8 cellular contexts compared by ENCODE assay signal in genomic region chr11:65135633-65136145, GRCh38. TPM values are rescaled to one million over a fixed set of nuclear protein-coding genes. Genes with fewer than 3 reads are reported as not detected.
DNase-seq lines count a peak whose midpoint lies in the region; ATAC-seq and TF ChIP-seq lines count a peak whose summit lies in the region.

No MANE protein-coding gene starts in this region.

- TF ChIP-seq CTCF in GM20000 (IDR thresholded peaks at IDR 0.05; ENCODE audit: extremely low read depth, missing control alignments): no peak

- H3K36me3 Mint-ChIP-seq in IgD-negative memory B cell: peaks cover 14% of the 10 kb centered on the region
- peaks cover 22% of the 10 kb centered on the region for H3K36me3 Mint-ChIP-seq in central memory CD8-positive, alpha-beta T cell (ENCODE audit: insufficient read depth)

- peak overlapping the region; percentile 97 to 99 (median 98) for H3K4me3 Mint-ChIP-seq in IgD-negative memory B cell
- H3K4me3 Mint-ChIP-seq in central memory CD8-positive, alpha-beta T cell: peak overlapping the region; percentile 96

- H3K27me3 ChIP-seq in ACC112 (ENCODE audit: insufficient read depth, low read length) (0 out of 2 replicates have a peak, but pooled peaks cover 1% of the 10 kb centered on the region), mucosa of stomach (ENCODE audit: control insufficient read depth, insufficient read depth, low read length) (no peaks in the 10 kb centered on the region)

- H3K36me3 ChIP-seq in ACC112 (ENCODE audit: insufficient read depth, low read length) (peaks cover 3% of the 10 kb centered on the region; the same call in 1 of the 2 replicates), mucosa of stomach (ENCODE audit: control insufficient read depth, insufficient read depth, low read length) (peaks cover 21% of the 10 kb centered on the region)

- H3K9me3 Mint-ChIP-seq in IgD-negative memory B cell: no peaks in the 10 kb centered on the region
- no peaks in the 10 kb centered on the region for H3K9me3 Mint-ChIP-seq in central memory CD8-positive, alpha-beta T cell

- peak overlapping the region; percentile 99 for H3K9ac ChIP-seq in mucosa of stomach (ENCODE audit: low read length)

- H3K27ac ChIP-seq in ACC112 (ENCODE audit: low read depth, low read length): no peak overlapping the region

- no peak overlapping the region for H2AFZ ChIP-seq in ACC112 (ENCODE audit: low read length, unreplicated experiment)

- no peaks in the 10 kb centered on the region for H3K27me3 Mint-ChIP-seq in IgD-negative memory B cell
- no peaks in the 10 kb centered on the region for H3K27me3 Mint-ChIP-seq in central memory CD8-positive, alpha-beta T cell

- peaks cover 29% of the 10 kb centered on the region for H3K79me2 ChIP-seq in ACC112 (ENCODE audit: control insufficient read depth, insufficient read depth, low read length, unreplicated experiment)

- H3K4me1 Mint-ChIP-seq in IgD-negative memory B cell: peaks cover 29 to 37% (median 30%) of the 10 kb centered on the region in 3 donors
- H3K4me1 Mint-ChIP-seq in central memory CD8-positive, alpha-beta T cell: peaks cover 44% of the 10 kb centered on the region

- H3K27ac Mint-ChIP-seq in IgD-negative memory B cell: peak overlapping the region; percentile 99 to 100 (median 99)
- H3K27ac Mint-ChIP-seq in central memory CD8-positive, alpha-beta T cell (ENCODE audit: low read depth): peak overlapping the region; percentile 99

- peaks cover 6% of the 10 kb centered on the region for H3K4me1 ChIP-seq in ACC112 (ENCODE audit: control insufficient read depth, insufficient read depth, low read length, unreplicated experiment)
- peaks cover 31% of the 10 kb centered on the region for H3K4me1 ChIP-seq in mucosa of stomach (ENCODE audit: control insufficient read depth, insufficient read depth, low read length)

- no peak for ATAC-seq in central memory CD8-positive, alpha-beta T cell (replicated peaks; ENCODE audit: extremely low read depth, poor library complexity, severe bottlenecking)
- no peak for ATAC-seq in HG03457 (IDR thresholded peaks at IDR 0.05; ENCODE audit: unreplicated experiment)

- peak overlapping the region; percentile 85 for H3K4me3 ChIP-seq in ACC112 (ENCODE audit: low read depth, low read length)
- peak overlapping the region; percentile 93 for H3K4me3 ChIP-seq in mucosa of stomach (ENCODE audit: low read length)

- no peak for DNase-seq in central memory CD8-positive, alpha-beta T cell (ENCODE audit: low spot score in 2 of 2)
- DNase-seq in NCI-H510A (lab: John Stamatoyannopoulos, UW): no peak
- no peak for DNase-seq in GM20000 (ENCODE audit: low spot score)
- DNase-seq in mucosa of gallbladder (ENCODE audit: low spot score): no peak

- H3K9me3 ChIP-seq in mucosa of stomach (ENCODE audit: control insufficient read depth, low read length): no peaks in the 10 kb centered on the region

RNA-seq across cellular contexts. Expression of gene SYVN1, which starts 1.4 kb away (rescaled TPM):
- polyA plus RNA-seq in IgD-negative memory B cell: 61.2 TPM
- 84.4 TPM for total RNA-seq in mucosa of gallbladder

RNA-seq across cellular contexts. Expression of gene MRPL49, which starts 13.6 kb away (rescaled TPM):
- 95.5 TPM for polyA plus RNA-seq in IgD-negative memory B cell
- total RNA-seq in mucosa of gallbladder: 46.5 TPM

RNA-seq across cellular contexts. Expression of gene FAU, which starts 13.8 kb away (rescaled TPM):
- polyA plus RNA-seq in IgD-negative memory B cell: 1,422 TPM
- total RNA-seq in mucosa of gallbladder: 835 TPM

RNA-seq across cellular contexts. Expression of gene ZNHIT2, which starts 18.2 kb away (rescaled TPM):
- 20.2 TPM for polyA plus RNA-seq in IgD-negative memory B cell
- 15.1 TPM for total RNA-seq in mucosa of gallbladder

RNA-seq across cellular contexts. Expression of gene TM7SF2, which starts 24.0 kb away (rescaled TPM):
- 18.2 TPM for polyA plus RNA-seq in IgD-negative memory B cell
- 184 TPM for total RNA-seq in mucosa of gallbladder
